In genomic region chr6:28603920-28604319, GRCh38 we compare ENCODE assay signal across 27 cellular contexts.
"Had no signal": no experiment of that assay in that cellular context is flagged by ENCODE, and none has a peak within 500 bp of the region (broad histone marks: within the 10 kb centered on the region; RNA-seq: fewer than 3 reads in every experiment).

No MANE protein-coding gene starts in this region.

- H3K27ac ChIP-seq: coronary artery, pancreas, right lobe of liver, thoracic aorta, tibial nerve, upper lobe of left lung had no signal

- H3K4me3 Mint-ChIP-seq: memory B cell; naive thymus-derived CD4-positive, alpha-beta T cell; nephron; stimulated activated naive B cell treated with anti-CD40 and anti-IgM and Interleukin-4, amounts not matched to agents 10 μg/mL and 1 μg/mL and 100 μg/mL, for 72 hours; stimulated activated naive CD8-positive, alpha-beta T cell treated with anti-CD3 and anti-CD28 coated beads, Interleukin-15, Interleukin-2, amounts not matched to agents 100 ng/mL and 50 ng/mL, for 24 hours had no signal

- H3K9me3 ChIP-seq: pancreas, right lobe of liver, thoracic aorta, upper lobe of left lung had no signal

- H3K27ac Mint-ChIP-seq: memory B cell; naive thymus-derived CD4-positive, alpha-beta T cell; nephron; stimulated activated naive B cell treated with anti-CD40 and anti-IgM and Interleukin-4, amounts not matched to agents 10 μg/mL and 1 μg/mL and 100 μg/mL, for 72 hours; stimulated activated naive CD8-positive, alpha-beta T cell treated with anti-CD3 and anti-CD28 coated beads, Interleukin-15, Interleukin-2, amounts not matched to agents 100 ng/mL and 50 ng/mL, for 24 hours had no signal

- ATAC-seq: left lobe of liver; naive thymus-derived CD4-positive, alpha-beta T cell; pancreas; right lobe of liver; stimulated activated naive B cell treated with anti-CD40 and anti-IgM and Interleukin-4, amounts not matched to agents 10 μg/mL and 1 μg/mL and 100 μg/mL, for 72 hours had no signal

- H3K4me3 ChIP-seq: coronary artery, lung, pancreas, right lobe of liver, thoracic aorta, tibial nerve, upper lobe of left lung had no signal

- H3K36me3 Mint-ChIP-seq: memory B cell; naive thymus-derived CD4-positive, alpha-beta T cell; stimulated activated naive B cell treated with anti-CD40 and anti-IgM and Interleukin-4, amounts not matched to agents 10 μg/mL and 1 μg/mL and 100 μg/mL, for 72 hours had no signal

- DNase-seq: dermis blood vessel endothelial cell; effector memory CD4-positive, alpha-beta T cell; erythroblast; hypothalamus; midbrain; naive thymus-derived CD4-positive, alpha-beta T cell; occipital lobe; pancreas; retina; right lobe of liver; small intestine; stimulated activated CD4-positive, alpha-beta T cell treated with anti-CD3 and anti-CD28 coated beads, Interleukin-15, amount 100 ng/mL, for 24 hours; stimulated activated CD4-positive, alpha-beta T cell treated with anti-CD3 and anti-CD28 coated beads, Interleukin-2, amount 100 ng/mL, for 48 hours; stimulated activated naive B cell treated with anti-CD40 and anti-IgM and Interleukin-4, amounts not matched to agents 10 μg/mL and 1 μg/mL and 100 μg/mL, for 72 hours; upper lobe of left lung had no signal

- H3K36me3 ChIP-seq: pancreas, right lobe of liver, thoracic aorta, tibial nerve, upper lobe of left lung had no signal

- FAIRE-seq: endometrium, frontal cortex, keratinocyte, pancreas, small intestine, urothelium cell line had no signal

- H3K4me1 ChIP-seq: right lobe of liver had no signal

- H3K9me3 Mint-ChIP-seq: stimulated activated naive CD8-positive, alpha-beta T cell treated with anti-CD3 and anti-CD28 coated beads, Interleukin-15, Interleukin-2, amounts not matched to agents 100 ng/mL and 50 ng/mL, for 24 hours had no signal
